8 cellular contexts compared by ENCODE assay signal in the genomic region with DNA sequence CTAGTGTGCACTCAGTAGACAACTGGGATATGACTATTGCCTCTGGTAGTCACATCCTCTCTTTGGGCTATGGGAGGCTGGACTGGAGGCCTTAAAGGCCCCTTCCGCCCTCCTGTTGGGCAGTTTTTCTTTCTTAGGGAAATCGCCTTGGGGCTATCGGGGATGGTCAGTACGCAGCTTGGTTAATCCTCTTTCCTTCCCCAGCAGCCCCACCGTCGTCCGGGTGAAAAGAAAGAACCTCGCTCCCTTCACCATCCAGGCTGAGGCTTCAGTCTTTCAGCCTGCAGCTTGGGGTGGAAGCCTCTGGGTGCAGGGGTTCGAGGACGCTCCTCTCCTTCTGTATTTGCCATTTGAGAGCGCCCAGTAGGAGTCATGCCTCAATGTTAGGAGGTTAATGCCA. TPM values are rescaled to one million over a fixed set of nuclear protein-coding genes. Genes with fewer than 3 reads are reported as not detected.
DNase-seq lines count a peak whose midpoint lies in the region; ATAC-seq and TF ChIP-seq lines count a peak whose summit lies in the region.

No MANE protein-coding gene starts in this region.

- peaks cover 16% of the 10 kb centered on the region for H3K79me2 ChIP-seq in H9 (ENCODE audit: insufficient read depth, low read length)

- no peak overlapping the region for H3K23ac ChIP-seq in H9 (ENCODE audit: insufficient read length, low read depth, low read length)

- H4K5ac ChIP-seq in H9 (ENCODE audit: insufficient read length, low read depth, low read length): no peak overlapping the region

- no peak overlapping the region for H3T11ph ChIP-seq in H9 (ENCODE audit: low read length)

- H4K20me1 ChIP-seq in H9 (ENCODE audit: control insufficient read depth, insufficient read depth, insufficient read length): no peaks in the 10 kb centered on the region

- H3K79me1 ChIP-seq in H9 (ENCODE audit: insufficient read depth, low read depth, low read length, poor library complexity, severe bottlenecking): peaks cover 7% of the 10 kb centered on the region

- no peak overlapping the region for H2BK15ac ChIP-seq in H9 (ENCODE audit: low read depth, low read length)

- peak overlapping the region; percentile 94 for H3K4me2 ChIP-seq in H9 (ENCODE audit: insufficient read depth, insufficient read length, low read length)

- no peak overlapping the region for H2BK120ac ChIP-seq in H9 (ENCODE audit: low read depth, low read length, poor library complexity, severe bottlenecking)

- no peak overlapping the region for H3K4ac ChIP-seq in H9 (ENCODE audit: low read depth, low read length)

- H4K8ac ChIP-seq in H9 (replicated peaks; ENCODE audit: insufficient read length, low read depth, low read length): no peak overlapping the region

- peak overlapping the region; percentile 86 to 96 for H3K4me3 Mint-ChIP-seq in H9
- peak overlapping the region; percentile 92 for H3K4me3 Mint-ChIP-seq in WTC11

- no peak overlapping the region for H2BK20ac ChIP-seq in H9 (ENCODE audit: low read depth, low read length, poor library complexity, severe bottlenecking)

- POLR2A ChIA-PET in WTC11 (lab: Charles Lee): no interaction called here

- H3K9me3 ChIP-seq in H9 (ENCODE audit: control insufficient read depth, low read depth, low read length): no peaks in the 10 kb centered on the region
- no peaks in the 10 kb centered on the region for H3K9me3 ChIP-seq in gastroesophageal sphincter

- H3K36me3 Mint-ChIP-seq in H9 (ENCODE audit: insufficient read depth in 1 of 3, low read depth in 3 of 3): peaks cover 22 to 26% (median 23%) of the 10 kb centered on the region in 3 experiments
- peaks cover 13% of the 10 kb centered on the region for H3K36me3 Mint-ChIP-seq in WTC11

- H4K91ac ChIP-seq in H9 (ENCODE audit: insufficient read length, low read depth, low read length): no peak overlapping the region

- no peak overlapping the region for H2BK12ac ChIP-seq in H9 (ENCODE audit: insufficient read length, low read depth, low read length)

- TF ChIP-seq CTCF in H9 (conservative IDR thresholded peaks at IDR 0.05) (no peak), WTC11 (IDR thresholded peaks at IDR 0.05) (no peak), gastroesophageal sphincter (IDR thresholded peaks at IDR 0.05) (no peak)

- H3K9me3 Mint-ChIP-seq in H9 (peaks cover 0 to 4% of the 10 kb centered on the region in 2 experiments; a peak in 3 of 5 replicates), WTC11 (peaks cover 4% of the 10 kb centered on the region; the same call in 1 of the 2 replicates)

- H3K23me2 ChIP-seq in H9 (ENCODE audit: insufficient read length, low read depth, low read length, poor library complexity, severe bottlenecking): peaks cover 15% of the 10 kb centered on the region

- H3K27ac ChIP-seq in H9 (ENCODE audit: insufficient read length, low read depth, low read length) (no peak overlapping the region), gastroesophageal sphincter (peak overlapping the region in 3 of 4 donors; percentile 77 to 81 (median 79))

- H2AK5ac ChIP-seq in H9 (ENCODE audit: insufficient read length, low read length): no peak overlapping the region

- peak overlapping the region in 2 of 3 experiments; percentile 72 to 97; a peak in 4 of 7 replicates for H3K27ac Mint-ChIP-seq in H9
- peak overlapping the region; percentile 86; the same call in 1 of the 2 replicates for H3K27ac Mint-ChIP-seq in WTC11

- no peak overlapping the region for H2BK5ac ChIP-seq in H9 (ENCODE audit: insufficient read length, low read length)

- no peaks in the 10 kb centered on the region; the same call in 1 of the 2 replicates for H3K27me3 ChIP-seq in H9 (ENCODE audit: insufficient read depth, low read length)
- peaks cover 27% of the 10 kb centered on the region for H3K27me3 ChIP-seq in gastroesophageal sphincter

- no peak overlapping the region for H3K18ac ChIP-seq in H9 (ENCODE audit: insufficient read length, low read depth, low read length)

- peaks cover 19% of the 10 kb centered on the region for H3K27me3 Mint-ChIP-seq in H9 (ENCODE audit: low read depth)
- H3K27me3 Mint-ChIP-seq in WTC11 (ENCODE audit: low read depth): peaks cover 19% of the 10 kb centered on the region

- no peak overlapping the region for H3K9ac ChIP-seq in H9 (ENCODE audit: extremely low read depth, insufficient read length, low read length)

- no peak overlapping the region for H3K56ac ChIP-seq in H9 (ENCODE audit: insufficient read length, low read depth, low read length)

- peak overlapping the region in 1 of 2 donors; percentile 72 for H3K4me3 ChIP-seq in gastroesophageal sphincter
- peak overlapping the region; percentile 77 for H3K4me3 ChIP-seq in skeletal muscle cell (ENCODE audit: low read depth, low read length)

- no peak for ATAC-seq in WTC11
- ATAC-seq in gastroesophageal sphincter: no peak
- no peak for ATAC-seq in GM21737 (IDR thresholded peaks at IDR 0.05; ENCODE audit: unreplicated experiment)
- no peak for ATAC-seq in GM21619 (IDR thresholded peaks at IDR 0.05; ENCODE audit: unreplicated experiment)

- DNase-seq in H9 (no peak), WTC11 (ENCODE audit: low spot score) (no peak), skeletal muscle cell (ENCODE audit: low read depth) (no peak), activated gamma-delta T cell treated with Interleukin-2 at 50 U/mL for 16 hours (no peak)
- no peak for DNase-seq in stimulated activated CD8-positive, alpha-beta memory T cell treated with anti-CD3 and anti-CD28 coated beads, Interleukin-4, amount 100 ng/mL, for 48 hours

- H3K14ac ChIP-seq in H9 (ENCODE audit: insufficient read depth, low read length): no peak overlapping the region

- no CpG with 5 or more reads among the region's 11 CpGs for WGBS in H9 (ENCODE audit: extremely low coverage, insufficient read length, low lambda C conversion rate)
- no CpG with 5 or more reads among the region's 11 CpGs for WGBS in gastroesophageal sphincter (ENCODE audit: low coverage in 1 of 2), 2 donors

- CTCF ChIA-PET in WTC11 (lab: Charles Lee): interaction anchor here (1.2 to 5.3 kb wide), 3 partner anchors 10 to 80 kb away, joined by 3 to 39 read pairs (median 6); no protein-coding TSS in a partner anchor

- no peaks in the 10 kb centered on the region for H3K36me3 ChIP-seq in gastroesophageal sphincter

- H3K4me1 Mint-ChIP-seq in H9 (peaks cover 35 to 36% of the 10 kb centered on the region in 2 experiments), WTC11 (peaks cover 33% of the 10 kb centered on the region)

- 0 out of 2 replicates have a peak, but pooled peaks cover 2% of the 10 kb centered on the region for H3K4me1 ChIP-seq in H9 (ENCODE audit: insufficient read depth, low read length)
- peaks cover 0 to 47% (median 7%) of the 10 kb centered on the region in 3 donors for H3K4me1 ChIP-seq in gastroesophageal sphincter

- no peak for TF ChIP-seq POLR2A in gastroesophageal sphincter (IDR thresholded peaks at IDR 0.05)

- H2AFZ ChIP-seq in H9 (ENCODE audit: low read length): no peak overlapping the region

- TF ChIP-seq EP300 in gastroesophageal sphincter (IDR thresholded peaks at IDR 0.05): no peak

TF ChIP-seq in WTC11, 78 proteins besides CTCF, POLR2A, EP300 and RAD21:
- TF ChIP-seq, protein P1, sequence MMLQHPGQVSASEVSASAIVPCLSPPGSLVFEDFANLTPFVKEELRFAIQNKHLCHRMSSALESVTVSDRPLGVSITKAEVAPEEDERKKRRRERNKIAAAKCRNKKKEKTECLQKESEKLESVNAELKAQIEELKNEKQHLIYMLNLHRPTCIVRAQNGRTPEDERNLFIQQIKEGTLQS (CRISPR knock-in tag; conservative IDR thresholded peaks at IDR 0.05): no peak
- TF ChIP-seq, protein P2, sequence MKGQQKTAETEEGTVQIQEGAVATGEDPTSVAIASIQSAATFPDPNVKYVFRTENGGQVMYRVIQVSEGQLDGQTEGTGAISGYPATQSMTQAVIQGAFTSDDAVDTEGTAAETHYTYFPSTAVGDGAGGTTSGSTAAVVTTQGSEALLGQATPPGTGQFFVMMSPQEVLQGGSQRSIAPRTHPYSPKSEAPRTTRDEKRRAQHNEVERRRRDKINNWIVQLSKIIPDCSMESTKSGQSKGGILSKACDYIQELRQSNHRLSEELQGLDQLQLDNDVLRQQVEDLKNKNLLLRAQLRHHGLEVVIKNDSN (CRISPR knock-in tag; IDR thresholded peaks at IDR 0.05): 0 out of 2 replicates have a peak, but pooled peaks have one; percentile 11
- TF ChIP-seq, protein P3, sequence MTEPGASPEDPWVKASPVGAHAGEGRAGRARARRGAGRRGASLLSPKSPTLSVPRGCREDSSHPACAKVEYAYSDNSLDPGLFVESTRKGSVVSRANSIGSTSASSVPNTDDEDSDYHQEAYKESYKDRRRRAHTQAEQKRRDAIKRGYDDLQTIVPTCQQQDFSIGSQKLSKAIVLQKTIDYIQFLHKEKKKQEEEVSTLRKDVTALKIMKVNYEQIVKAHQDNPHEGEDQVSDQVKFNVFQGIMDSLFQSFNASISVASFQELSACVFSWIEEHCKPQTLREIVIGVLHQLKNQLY (CRISPR knock-in tag; IDR thresholded peaks at IDR 0.05): peak; percentile 6; the same call in 1 of the 2 replicates

RNA-seq across cellular contexts. Expression of a gene that starts 0.7 kb away (rescaled TPM):
- 139 and 141 TPM in 2 replicates for total RNA-seq in H9 (2021)
- total RNA-seq in WTC11 (2021): 82.5 to 87.5 TPM (median 83.4 TPM) in 3 replicates
- 10 to 100 TPM; 18.0 to 32.2 (median 20.9) TPM for total RNA-seq in gastroesophageal sphincter
